ENCODE assay signal across 14 cellular contexts in genomic region chr11:57785072-57785471, GRCh38. TPM values are rescaled to one million over a fixed set of nuclear protein-coding genes. Genes with fewer than 3 reads are reported as not detected.
DNase-seq lines count a peak whose midpoint lies in the region; ATAC-seq and TF ChIP-seq lines count a peak whose summit lies in the region.
"Had no signal": no experiment of that assay in that cellular context is flagged by ENCODE, and none has a peak within 500 bp of the region (broad histone marks: within the 10 kb centered on the region; RNA-seq: fewer than 3 reads in every experiment).

No MANE protein-coding gene starts in this region.

- peaks cover 0 to 1% (median 0%) of the 10 kb centered on the region in 7 donors for H3K9me3 Mint-ChIP-seq in naive B cell
- H3K9me3 Mint-ChIP-seq: activated CD4-positive, alpha-beta memory T cell treated with anti-CD3 and anti-CD28 coated beads, Interleukin-2, amount 10 ng/mL, durations not matched to agents 7 days and 5 days had no signal

- peak; percentile 28 for DNase-seq in GM10248 (ENCODE audit: extremely low spot score)
- DNase-seq in MV-4-11 (lab: John Stamatoyannopoulos, UW): peak; percentile 68
- DNase-seq in naive B cell: peak; percentile 67
- no peak for DNase-seq in effector CD4-positive, alpha-beta T cell
- DNase-seq in KG1 (lab: John Stamatoyannopoulos, UW): no peak
- DNase-seq in activated CD4-positive, alpha-beta T cell treated with anti-CD3 and anti-CD28 coated beads, Interleukin-2, amount 50 U/mL, for 4 hours: no peak
- DNase-seq in NCI-H1436 (lab: John Stamatoyannopoulos, UW): no peak
- DNase-seq: activated CD4-positive, alpha-beta memory T cell treated with anti-CD3 and anti-CD28 coated beads, Interleukin-2, amount 10 ng/mL, durations not matched to agents 7 days and 5 days; activated effector memory CD4-positive, alpha-beta T cell treated with anti-CD3 and anti-CD28 coated beads, Interleukin-2, amount 50 U/mL, for 16 hours; DMS79; foreskin fibroblast; stimulated activated CD4-positive, alpha-beta T cell treated with anti-CD3 and anti-CD28 coated beads, Interleukin-1b, Interleukin-23, amount 100 ng/mL, for 48 hours; T1000 had no signal

- H3K36me3 Mint-ChIP-seq in naive B cell: no peaks in the 10 kb centered on the region

- H3K27me3 Mint-ChIP-seq in naive B cell: no peaks in the 10 kb centered on the region
- H3K27me3 Mint-ChIP-seq: activated CD4-positive, alpha-beta memory T cell treated with anti-CD3 and anti-CD28 coated beads, Interleukin-2, amount 10 ng/mL, durations not matched to agents 7 days and 5 days had no signal

- TF ChIP-seq CTCF in GM10248 (IDR thresholded peaks at IDR 0.05; ENCODE audit: control extremely low read depth, extremely low read depth, low read depth, missing control alignments): no peak

- H3K4me3 Mint-ChIP-seq in naive B cell: peak overlapping the region; percentile 44 to 86 (median 66)
- H3K4me3 Mint-ChIP-seq: activated CD4-positive, alpha-beta memory T cell treated with anti-CD3 and anti-CD28 coated beads, Interleukin-2, amount 10 ng/mL, durations not matched to agents 7 days and 5 days had no signal

- POLR2A ChIA-PET in GM10248 (lab: Yijun Ruan, JAX): interaction anchor here (1.1 to 2.0 kb wide), 2 partner anchors 41 to 43 kb away, joined by 3 to 8 read pairs; partner anchors contain the start of gene SELENOH

- H3K4me1 Mint-ChIP-seq in naive B cell: peaks cover 27 to 68% (median 52%) of the 10 kb centered on the region in 3 donors

- CTCF ChIA-PET in GM10248 (lab: Yijun Ruan, JAX): interaction anchor here (1.0 to 7.0 kb wide), 4 partner anchors 15 to 141 kb away, joined by 3 to 57 read pairs (median 4); partner anchors contain the start of gene CTNND1

- peak; percentile 58 for ATAC-seq in GM21529 (IDR thresholded peaks at IDR 0.05; ENCODE audit: unreplicated experiment)
- peak; percentile 93 to 97 for ATAC-seq in naive B cell (ENCODE audit: low read depth in 2 of 2)

- peak overlapping the region; percentile 88 to 97 (median 95) for H3K27ac Mint-ChIP-seq in naive B cell
- H3K27ac Mint-ChIP-seq: activated CD4-positive, alpha-beta memory T cell treated with anti-CD3 and anti-CD28 coated beads, Interleukin-2, amount 10 ng/mL, durations not matched to agents 7 days and 5 days had no signal

RNA-seq across cellular contexts. Expression of gene CTNND1, which starts 23.5 kb away (rescaled TPM):
- polyA plus RNA-seq in naive B cell (ENCODE audit: low read depth in 6 of 6): 1 to 10 TPM in 5 of 6 donors, under 1 TPM in 1; 0.28 to 9.5 (median 7.8) TPM

RNA-seq across cellular contexts. Expression of gene BTBD18, which starts 33.5 kb away (rescaled TPM):
- polyA plus RNA-seq in naive B cell (ENCODE audit: low read depth in 6 of 6): 1 to 10 TPM in 3 of 6 donors, under 1 TPM in 2, not detected in 1; 0.47 to 1.6 (median 1.4) TPM

RNA-seq across cellular contexts. Expression of gene SELENOH, which starts 43.8 kb away (rescaled TPM):
- polyA plus RNA-seq in naive B cell (ENCODE audit: low read depth in 6 of 6): 100 to 1,000 TPM; 299 to 401 (median 350) TPM

Comparison
In these comparisons a context has a peak if more than half of its experiments do, and no peak if none do; other contexts are left out.
1. DNase-seq: peak in GM10248 (single experiment), MV-4-11 (single experiment) and naive B cell (single experiment); none in effector CD4-positive, alpha-beta T cell (single experiment), KG1 (single experiment), activated CD4-positive, alpha-beta T cell treated with anti-CD3 and anti-CD28 coated beads, Interleukin-2, amount 50 U/mL, for 4 hours (0 of 2) and NCI-H1436 (single experiment).